11 cellular contexts compared by ENCODE assay signal in the genomic region with DNA sequence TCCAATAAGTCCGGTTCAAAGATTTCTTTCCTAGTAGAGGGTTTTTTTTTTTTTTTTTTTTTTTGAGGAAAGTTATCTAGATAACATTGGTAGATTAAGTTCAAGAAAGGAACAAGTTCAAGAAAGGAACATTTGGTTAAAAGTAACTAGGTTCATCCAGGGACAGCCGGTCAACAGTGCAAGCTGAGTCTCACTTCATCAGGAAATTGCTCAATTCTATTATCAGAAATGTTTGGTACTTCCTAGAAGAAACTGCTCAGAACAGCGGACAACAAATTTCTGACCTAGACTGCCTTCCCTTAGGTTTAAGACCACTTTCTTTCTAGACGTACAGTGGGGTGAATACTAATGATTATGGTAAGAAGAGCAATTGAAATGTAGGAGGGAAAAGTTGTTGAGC. TPM values are rescaled to one million over a fixed set of nuclear protein-coding genes. Genes with fewer than 3 reads are reported as not detected.
A peak's percentile ranks its signal among the peaks of the same experiment; 100 is the strongest.
DNase-seq lines count a peak whose midpoint lies in the region; ATAC-seq and TF ChIP-seq lines count a peak whose summit lies in the region.
"Had no signal": no experiment of that assay in that cellular context is flagged by ENCODE, and none has a peak within 500 bp of the region (broad histone marks: within the 10 kb centered on the region; RNA-seq: fewer than 3 reads in every experiment).

No MANE protein-coding gene starts in this region.

- intact Hi-C loops in esophagus muscularis mucosa (cut with DNase I) = no loop called here

- H3K27ac ChIP-seq in Peyer's patch = peak overlapping the region in 3 of 4 donors; percentile 2 to 54 (median 34)
- H3K27ac ChIP-seq in esophagus muscularis mucosa (replicated peaks in 1 of 4) = peak overlapping the region in 3 of 4 donors; percentile 32 to 63 (median 60)

- peaks cover 0 to 10% (median 3%) of the 10 kb centered on the region in 4 donors for H3K4me1 ChIP-seq in Peyer's patch
- H3K4me1 ChIP-seq in esophagus muscularis mucosa = peaks cover 0 to 16% (median 4%) of the 10 kb centered on the region in 4 donors

- H3K4me3 ChIP-seq in Peyer's patch = no peak overlapping the region
- no peak overlapping the region for H3K4me3 ChIP-seq in esophagus muscularis mucosa

- peak; percentile 60 for ATAC-seq in omental fat pad (ENCODE audit: low FRiP score)
- ATAC-seq in HG02623 (IDR thresholded peaks at IDR 0.05; ENCODE audit: unreplicated experiment) = no peak

- WGBS in esophagus muscularis mucosa = 63% methylated on average over 4 of the region's 4 CpGs

- TF ChIP-seq CTCF in Peyer's patch (IDR thresholded peaks at IDR 0.05) (no peak), esophagus muscularis mucosa (IDR thresholded peaks at IDR 0.05) (no peak), omental fat pad (IDR thresholded peaks at IDR 0.05) (no peak)

- no peak for TF ChIP-seq POLR2A in Peyer's patch (IDR thresholded peaks at IDR 0.05)
- TF ChIP-seq POLR2A in esophagus muscularis mucosa (IDR thresholded peaks at IDR 0.05; ENCODE audit: low read depth) = no peak

- H3K9me3 ChIP-seq in Peyer's patch = no peaks in the 10 kb centered on the region
- H3K9me3 ChIP-seq in esophagus muscularis mucosa = no peaks in the 10 kb centered on the region

- DNase-seq in GF-D8 (lab: John Stamatoyannopoulos, UW) = peak; percentile 83
- DNase-seq in Peyer's patch = peak in 2 of 3 donors; percentile 8 to 43
- no peak for DNase-seq in esophagus muscularis mucosa (ENCODE audit: extremely low spot score)
- no peak for DNase-seq in omental fat pad (ENCODE audit: low spot score)
- no peak for DNase-seq in dedifferentiated amniotic fluid mesenchymal stem cell (ENCODE audit: extremely low spot score)
- DNase-seq in ureter (ENCODE audit: low spot score) = no peak
- DNase-seq in AG08395 (ENCODE audit: low spot score) = no peak
- DNase-seq: COR-L47, NCI-H226, occipital lobe had no signal

- H3K27me3 ChIP-seq in Peyer's patch (no peaks in the 10 kb centered on the region), esophagus muscularis mucosa (no peaks in the 10 kb centered on the region)

- H3K36me3 ChIP-seq in Peyer's patch (no peaks in the 10 kb centered on the region), esophagus muscularis mucosa (no peaks in the 10 kb centered on the region)

- no peak for TF ChIP-seq EP300 in esophagus muscularis mucosa (IDR thresholded peaks at IDR 0.05)

RNA-seq across cellular contexts. Expression of a gene that starts 3.7 kb away (rescaled TPM):
- total RNA-seq in Peyer's patch = 10 to 100 TPM in 1 of 4 donors, 1 to 10 TPM in 2, under 1 TPM in 1; 0.70 to 16.5 (median 1.9) TPM
- total RNA-seq in esophagus muscularis mucosa = 10 to 100 TPM in 1 of 4 donors, 1 to 10 TPM in 1, under 1 TPM in 2; 0.39 to 17.4 (median 1.1) TPM
- 10 to 100 TPM in 1 of 4 donors, 1 to 10 TPM in 2, under 1 TPM in 1; 0.69 to 25.0 (median 7.1) TPM for total RNA-seq in omental fat pad
- 2.2 TPM for total RNA-seq in ureter
- total RNA-seq: occipital lobe had no signal

RNA-seq across cellular contexts. Expression of a gene that starts 23.0 kb away (rescaled TPM):
- total RNA-seq in Peyer's patch (100 to 1,000 TPM in 2 of 4 donors, 10 to 100 TPM in 2; 66.4 to 166 (median 101) TPM), esophagus muscularis mucosa (10 to 100 TPM; 48.5 to 72.9 (median 59.5) TPM), omental fat pad (10 to 100 TPM; 58.2 to 97.9 (median 80.0) TPM), ureter (106 TPM)

Comparison
In these comparisons a context has a peak if more than half of its experiments do, and no peak if none do; other contexts are left out.
1. DNase-seq: peak in GF-D8 (single experiment) and Peyer's patch (2 of 3); none in esophagus muscularis mucosa (single experiment), omental fat pad (single experiment), dedifferentiated amniotic fluid mesenchymal stem cell (single experiment), ureter (single experiment) and AG08395 (single experiment).